ENCODE assay signal across 8 cellular contexts in genomic region chr17:11598274-11599221, GRCh38. TPM values are rescaled to one million over a fixed set of nuclear protein-coding genes. Genes with fewer than 3 reads are reported as not detected.
A peak's percentile ranks its signal among the peaks of the same experiment; 100 is the strongest.
DNase-seq lines count a peak whose midpoint lies in the region; ATAC-seq, FAIRE-seq and TF ChIP-seq lines count a peak whose summit lies in the region.

DNAH9 (plus strand) TSS chr17:11598470; CDS start chr17:11598499, 29 bp downstream.

- 0 out of 2 replicates have a peak within 1 kb of the TSS, but pooled peaks have one; percentile 36 for H2BK15ac ChIP-seq in H1 (ENCODE audit: low read length)

- H3K4me1 ChIP-seq in H1 (replicated peaks in 1 of 4; ENCODE audit: control insufficient read depth in 3 of 4, insufficient read depth in 4 of 4, low read length in 3 of 4): peaks cover 0 to 4% (median 2%) of the 10 kb centered on the region in 4 experiments; a peak in 2 of 7 replicates
- peaks cover 3 to 9% (median 4%) of the 10 kb centered on the region in 4 donors for H3K4me1 ChIP-seq in liver (ENCODE audit: control insufficient read depth in 4 of 4, insufficient read depth in 4 of 4, low read length in 3 of 4)
- H3K4me1 ChIP-seq in OCI-LY7 (ENCODE audit: insufficient read depth, low read length, poor library complexity, severe bottlenecking): no peaks in the 10 kb centered on the region

- BruUV-seq in OCI-LY7 (replicated peaks; lab: Mats Ljungman, UMichigan): no TSS peak

- H2BK120ac ChIP-seq in H1 (replicated peaks; ENCODE audit: low read depth, low read length): no peak within 1 kb of the TSS

- H2AK5ac ChIP-seq in H1 (ENCODE audit: low read depth, low read length): no peak within 1 kb of the TSS

- H3K23ac ChIP-seq in H1 (ENCODE audit: insufficient read length): no peak within 1 kb of the TSS

- H3K36me3 ChIP-seq in H1 (ENCODE audit: control insufficient read depth in 2 of 4, insufficient read depth in 4 of 4, low read length in 3 of 4) (no peaks in the 10 kb centered on the region), liver (ENCODE audit: control insufficient read depth in 4 of 4, insufficient read depth in 3 of 4, low read depth in 1 of 4, low read length in 3 of 4) (no peaks in the 10 kb centered on the region), OCI-LY7 (ENCODE audit: insufficient read depth, low read length) (no peaks in the 10 kb centered on the region)

- H3K23me2 ChIP-seq in H1 (ENCODE audit: low read depth, low read length): peaks cover 7% of the 10 kb centered on the region; the same call in 1 of the 2 replicates

- POLR2A ChIA-PET in H1 (lab: Charles Lee; ENCODE audit: partially characterized antibody): interaction anchor here (0.5 to 0.6 kb wide), 2 partner anchors 32 to 803 kb away, joined by 3 read pairs; no protein-coding TSS in a partner anchor
- POLR2A ChIA-PET in OCI-LY7 (lab: Charles Lee): no interaction called here

- CTCF ChIA-PET in H1 (lab: Charles Lee; ENCODE audit: partially characterized antibody): interaction anchor here (0.8 kb wide), 1 partner anchor 14 kb away, joined by 3 read pairs; no protein-coding TSS in a partner anchor
- CTCF ChIA-PET in OCI-LY7 (lab: Charles Lee; ENCODE audit: unreplicated experiment): no interaction called here

- peak within 1 kb of the TSS; percentile 97 for H2AFZ ChIP-seq in H1 (ENCODE audit: low read length)
- H2AFZ ChIP-seq in OCI-LY7 (ENCODE audit: low read length): no peak within 1 kb of the TSS

- H3K79me2 ChIP-seq in H1 (ENCODE audit: control insufficient read depth in 1 of 2, insufficient read depth in 2 of 2, low read length in 2 of 2) (no peaks in the 10 kb centered on the region), OCI-LY7 (ENCODE audit: insufficient read depth, low read depth, low read length) (no peaks in the 10 kb centered on the region)

- H3K9ac ChIP-seq in H1 (replicated peaks in 1 of 4; ENCODE audit: extremely low read depth in 1 of 4, low read depth in 3 of 4, low read length in 3 of 4) (peak within 1 kb of the TSS in 1 of 4 experiments; percentile 28; a peak in 1 of 7 replicates), liver (ENCODE audit: low read depth in 1 of 2, low read length in 2 of 2) (no peak within 1 kb of the TSS)

- H3K4me2 ChIP-seq in H1 (ENCODE audit: insufficient read depth in 1 of 2, low read depth in 2 of 2, low read length in 2 of 2) (peak within 1 kb of the TSS; percentile 63 to 64), OCI-LY7 (ENCODE audit: low read length) (no peak within 1 kb of the TSS)

- no peak within 1 kb of the TSS for H3K18ac ChIP-seq in H1 (ENCODE audit: extremely low read depth, low read length)

- H3K4me3 ChIP-seq in H1 (ENCODE audit: extremely low read depth in 1 of 4, insufficient read depth in 2 of 4, low read depth in 3 of 4, low read length in 4 of 4) (peak within 1 kb of the TSS; percentile 43 to 69 (median 63)), liver (ENCODE audit: low read depth in 1 of 3, low read length in 3 of 3) (peak within 1 kb of the TSS in 2 of 3 donors; percentile 28 to 61), OCI-LY7 (ENCODE audit: low read depth, low read length, poor library complexity, severe bottlenecking) (no peak within 1 kb of the TSS)

- H3K4ac ChIP-seq in H1 (replicated peaks; ENCODE audit: insufficient read length, low read depth, low read length): no peak within 1 kb of the TSS

- no peaks in the 10 kb centered on the region for H3K9me2 ChIP-seq in OCI-LY7 (ENCODE audit: insufficient read depth, low read length)

- WGBS in H1 (ENCODE audit: extremely low coverage in 1 of 2, insufficient coverage in 1 of 2, insufficient read length in 1 of 2, insufficient replicate concordance in 2 of 2, low coverage in 1 of 2, low lambda C conversion rate in 2 of 2, missing lambda C conversion rate in 1 of 2), 2 experiments: 2% methylated on average over 30 of the region's 84 CpGs; no CpG with 5 or more reads in 1 of the 2 experiments
- 5% methylated on average over 84 of the region's 84 CpGs for WGBS in liver

- H3K56ac ChIP-seq in H1 (replicated peaks; ENCODE audit: insufficient read length, low read depth, low read length): no peak within 1 kb of the TSS

- H2BK20ac ChIP-seq in H1 (ENCODE audit: low read length): no peak within 1 kb of the TSS

- in situ Hi-C loops in GM13977 (cut with MboI; ENCODE audit: low pct_unique_long_range_greater_than_20kb, low sequenced_read_pairs, unreplicated experiment): no loop called here

- H2BK12ac ChIP-seq in H1 (ENCODE audit: low read depth, low read length): no peak within 1 kb of the TSS

- no peak for TF ChIP-seq POLR2A in H1 (IDR thresholded peaks at IDR 0.05; ENCODE audit: control extremely low read depth in 1 of 2, low read depth in 2 of 2, low read length in 2 of 2)

- no peak for TF ChIP-seq RAD21 in H1 (IDR thresholded peaks at IDR 0.05 in 1 of 2, conservative IDR thresholded peaks at IDR 0.05 in 1 of 2; ENCODE audit: low read depth in 2 of 2, low read length in 2 of 2)
- no peak for TF ChIP-seq RAD21 in liver (IDR thresholded peaks at IDR 0.05)

- TF ChIP-seq EP300 in H1 (IDR thresholded peaks at IDR 0.05; ENCODE audit: borderline replicate concordance in 1 of 2, low read depth in 2 of 2, low read length in 2 of 2): no peak

- peak; percentile 17 for DNase-seq in GM13977 (ENCODE audit: low spot score)
- peak; percentile 98 for DNase-seq in NCI-H748 (lab: John Stamatoyannopoulos, UW; ENCODE audit: unreplicated experiment)
- peak; percentile 78 to 96 for DNase-seq in H1 (ENCODE audit: low read depth in 1 of 2, low spot score in 2 of 2)
- DNase-seq in stimulated activated CD8-positive, alpha-beta memory T cell treated with anti-CD3 and anti-CD28 coated beads, Interleukin-4, amount 100 ng/mL, for 24 hours (ENCODE audit: low read depth): peak; percentile 5
- DNase-seq in NCI-H128 (lab: John Stamatoyannopoulos, UW; ENCODE audit: unreplicated experiment): no peak
- DNase-seq in OCI-LY7 (ENCODE audit: low spot score): no peak

- TF ChIP-seq CTCF in GM13977 (IDR thresholded peaks at IDR 0.05; ENCODE audit: extremely low read depth, insufficient read depth, missing control alignments): no peak
- no peak for TF ChIP-seq CTCF in H1 (IDR thresholded peaks at IDR 0.05; ENCODE audit: control extremely low read depth in 1 of 3, insufficient read depth in 1 of 3, low read depth in 1 of 3, low read length in 3 of 3)
- no peak for TF ChIP-seq CTCF in liver (IDR thresholded peaks at IDR 0.05; ENCODE audit: low read depth, low read length, missing input control)
- no peak for TF ChIP-seq CTCF in OCI-LY7 (conservative IDR thresholded peaks at IDR 0.05; ENCODE audit: low read length)

- no peak within 1 kb of the TSS for H3K27ac ChIP-seq in H1 (ENCODE audit: low read depth, low read length)
- peak within 1 kb of the TSS; percentile 43 to 48 for H3K27ac ChIP-seq in liver (ENCODE audit: low read depth in 1 of 2, low read length in 2 of 2)
- H3K27ac ChIP-seq in OCI-LY7 (ENCODE audit: low read depth, low read length, poor library complexity, severe bottlenecking): no peak within 1 kb of the TSS

- H4K8ac ChIP-seq in H1 (ENCODE audit: extremely low read depth, insufficient read depth, low read length): no peak within 1 kb of the TSS

- H3K79me1 ChIP-seq in H1 (ENCODE audit: low read depth, low read length): no peaks in the 10 kb centered on the region

- FAIRE-seq in H1 (lab: Jason Lieb, UNC): peak; percentile 78

- H3K27me3 ChIP-seq in H1 (replicated peaks in 1 of 4; ENCODE audit: control insufficient read depth in 3 of 4, extremely low read depth in 1 of 4, insufficient read depth in 3 of 4, low read length in 3 of 4) (no peaks in the 10 kb centered on the region), liver (ENCODE audit: control insufficient read depth in 4 of 4, insufficient read depth in 4 of 4, low read length in 3 of 4) (peaks cover 0 to 9% (median 1%) of the 10 kb centered on the region in 4 donors)

- H3K9me3 ChIP-seq in H1 (ENCODE audit: insufficient read depth in 2 of 2, low read depth in 1 of 2, low read length in 1 of 2) (no peaks in the 10 kb centered on the region), liver (ENCODE audit: control insufficient read depth in 4 of 4, low read length in 3 of 4) (no peaks in the 10 kb centered on the region), OCI-LY7 (ENCODE audit: low read length) (no peaks in the 10 kb centered on the region)

- intact Hi-C loops in OCI-LY7 (cut with micrococcal nuclease; ENCODE audit: unreplicated experiment): no loop called here

- no peak within 1 kb of the TSS for H3K14ac ChIP-seq in H1 (ENCODE audit: insufficient read length)

- H2BK5ac ChIP-seq in H1 (ENCODE audit: low read depth, low read length): no peak within 1 kb of the TSS

- H4K20me1 ChIP-seq in H1 (replicated peaks in 1 of 2; ENCODE audit: control insufficient read depth in 1 of 2, insufficient read depth in 2 of 2, low read length in 2 of 2) (no peaks in the 10 kb centered on the region), OCI-LY7 (ENCODE audit: insufficient read depth, low read length) (no peaks in the 10 kb centered on the region)

- H4K5ac ChIP-seq in H1 (ENCODE audit: insufficient read length, low read depth, low read length): no peak within 1 kb of the TSS

- ATAC-seq in GM18498 (IDR thresholded peaks at IDR 0.05; ENCODE audit: unreplicated experiment): no peak

- H4K91ac ChIP-seq in H1 (replicated peaks; ENCODE audit: insufficient read length, low read length): no peak within 1 kb of the TSS

TF ChIP-seq in H1, 55 proteins besides CTCF, POLR2A, EP300 and RAD21 (continues in another document):
- TF ChIP-seq KDM4A (IDR thresholded peaks at IDR 0.05; ENCODE audit: low read depth, low read length, severe bottlenecking) (peak; percentile 78), CREB1 (IDR thresholded peaks at IDR 0.05) (0 out of 2 replicates have a peak, but pooled peaks have one; percentile 39), CHD2 (IDR thresholded peaks at IDR 0.05; ENCODE audit: low read length) (0 out of 2 replicates have a peak, but pooled peaks have one; percentile 40)

RNA-seq across cellular contexts. Expression of gene DNAH9, which starts in this region (rescaled TPM):
- 0.65 and 0.86 TPM in 2 replicates for total RNA-seq in H1 (2021; fragmentation: NEBNext Ultra II Directional; extraction: Animal tissue kit (Norgen Biotek cat#: 25700))
- polyA plus RNA-seq in H1 (2011; rRNA removed) (0.19 and 0.21 TPM in 2 replicates), liver (not detected)
- 0.17 TPM for polyA plus RNA-seq in H1 (2011; cell fraction: cytosol; rRNA removed)
- 0.29 TPM for polyA plus RNA-seq in H1 (2011; cell fraction: nucleus; rRNA removed)
- 0.13 to 0.59 TPM (median 0.18 TPM) in 4 replicates for polyA plus RNA-seq in H1 (2012, experiment 1 of 2)
- 0.68 TPM for polyA plus RNA-seq in H1 (2012, experiment 2 of 2)
- polyA plus RNA-seq in H1 (2013, experiment 1 of 2): 0.34 TPM
- polyA plus RNA-seq in H1 (2013, experiment 2 of 2): 0.66 TPM
- 0.69 and 1.5 TPM in 2 replicates for polyA minus RNA-seq in H1 (2011; rRNA and poly(A)+ RNA removed)
- 0.15 TPM for polyA minus RNA-seq in H1 (2011; cell fraction: cytosol; rRNA and poly(A)+ RNA removed)
- polyA minus RNA-seq in H1 (2011; cell fraction: nucleus; rRNA and poly(A)+ RNA removed): 0.40 TPM
- total RNA-seq in liver (under 1 TPM; under 0.01 to 0.09 TPM), OCI-LY7 (2022) (not detected in 2 replicates)
- not detected in 2 replicates for total RNA-seq in OCI-LY7 (2014; rRNA removed; shearing (Covaris generic))

Comparison
In these comparisons a context has a peak if more than half of its experiments do, and no peak if none do; other contexts are left out.
1. DNase-seq: peak in GM13977 (single experiment), NCI-H748 (single experiment), H1 (2 of 2) and stimulated activated CD8-positive, alpha-beta memory T cell treated with anti-CD3 and anti-CD28 coated beads, Interleukin-4, amount 100 ng/mL, for 24 hours (single experiment); none in NCI-H128 (single experiment) and OCI-LY7 (single experiment).
2. H3K27ac ChIP-seq: peak in liver (2 of 2); none in H1 (single experiment) and OCI-LY7 (single experiment).